ENCODE assay signal across 2 cellular contexts in the genomic region with DNA sequence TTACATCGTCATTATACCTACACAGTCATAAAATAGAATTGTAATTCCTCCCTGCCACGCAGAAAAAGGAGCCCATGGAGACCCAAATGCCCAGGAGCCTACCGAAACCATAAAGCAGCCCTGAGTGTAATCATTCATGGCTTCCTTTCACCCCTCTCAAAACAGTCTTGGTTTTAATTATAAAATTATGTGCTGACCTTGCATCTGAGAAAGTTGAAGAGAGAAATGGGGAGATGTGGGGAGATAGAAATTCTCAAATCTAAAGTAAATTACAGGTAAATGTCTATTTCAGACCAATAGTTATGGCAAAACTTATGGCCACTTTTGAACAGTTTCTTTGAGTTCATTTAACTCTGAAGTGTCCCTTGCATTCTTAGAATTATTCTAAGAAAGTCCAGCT.
TF ChIP-seq lines count a peak whose summit lies in the region.

No MANE protein-coding gene starts in this region.

TF ChIP-seq in HepG2, 621 proteins besides CTCF, POLR2A, EP300 and RAD21:
- TF ChIP-seq BRCA1 (CRISPR knock-in tag; IDR thresholded peaks at IDR 0.05) (no peak), ZNF652 (CRISPR knock-in tag; IDR thresholded peaks at IDR 0.05; ENCODE audit: borderline replicate concordance, low read depth) (no peak), THYN1 (CRISPR knock-in tag; IDR thresholded peaks at IDR 0.05; ENCODE audit: borderline replicate concordance, low read depth) (no peak), ETV6 (CRISPR knock-in tag; conservative IDR thresholded peaks at IDR 0.05) (no peak), ZIK1 (CRISPR knock-in tag; IDR thresholded peaks at IDR 0.05; ENCODE audit: borderline replicate concordance, low read depth) (no peak), MAFF (IDR thresholded peaks at IDR 0.05; ENCODE audit: low read depth, low read length) (peak; percentile 30; the same call in 1 of the 2 replicates), ZNF263 (CRISPR knock-in tag; IDR thresholded peaks at IDR 0.05) (no peak), MAFK (conservative IDR thresholded peaks at IDR 0.05 in 1 of 2, IDR thresholded peaks at IDR 0.05 in 1 of 2; ENCODE audit: low read length in 2 of 2) (peak; percentile 43 to 73; a peak in 3 of 4 replicates), MLLT10 (CRISPR knock-in tag; IDR thresholded peaks at IDR 0.05) (no peak)

TF ChIP-seq in GM23338, 12 proteins besides CTCF, POLR2A, EP300 and RAD21:
- TF ChIP-seq EZH2 (IDR thresholded peaks at IDR 0.05; ENCODE audit: low read depth, unreplicated experiment) (no peak), JUNB (IDR thresholded peaks at IDR 0.05; ENCODE audit: unreplicated experiment) (no peak), ZNF114 (CRISPR knock-in tag; IDR thresholded peaks at IDR 0.05) (no peak), POLR2AphosphoS5 (IDR thresholded peaks at IDR 0.05; ENCODE audit: low read depth) (no peak), EZH2phosphoT487 (IDR thresholded peaks at IDR 0.05; ENCODE audit: unreplicated experiment) (no peak), CREB1 (CRISPR knock-in tag; IDR thresholded peaks at IDR 0.05; ENCODE audit: low read depth) (no peak), NANOG (IDR thresholded peaks at IDR 0.05; ENCODE audit: borderline replicate concordance) (no peak), STAT1 (IDR thresholded peaks at IDR 0.05; ENCODE audit: unreplicated experiment) (no peak), ZNF331 (CRISPR knock-in tag; IDR thresholded peaks at IDR 0.05; ENCODE audit: low read depth) (no peak)
- TF ChIP-seq, protein P1, sequence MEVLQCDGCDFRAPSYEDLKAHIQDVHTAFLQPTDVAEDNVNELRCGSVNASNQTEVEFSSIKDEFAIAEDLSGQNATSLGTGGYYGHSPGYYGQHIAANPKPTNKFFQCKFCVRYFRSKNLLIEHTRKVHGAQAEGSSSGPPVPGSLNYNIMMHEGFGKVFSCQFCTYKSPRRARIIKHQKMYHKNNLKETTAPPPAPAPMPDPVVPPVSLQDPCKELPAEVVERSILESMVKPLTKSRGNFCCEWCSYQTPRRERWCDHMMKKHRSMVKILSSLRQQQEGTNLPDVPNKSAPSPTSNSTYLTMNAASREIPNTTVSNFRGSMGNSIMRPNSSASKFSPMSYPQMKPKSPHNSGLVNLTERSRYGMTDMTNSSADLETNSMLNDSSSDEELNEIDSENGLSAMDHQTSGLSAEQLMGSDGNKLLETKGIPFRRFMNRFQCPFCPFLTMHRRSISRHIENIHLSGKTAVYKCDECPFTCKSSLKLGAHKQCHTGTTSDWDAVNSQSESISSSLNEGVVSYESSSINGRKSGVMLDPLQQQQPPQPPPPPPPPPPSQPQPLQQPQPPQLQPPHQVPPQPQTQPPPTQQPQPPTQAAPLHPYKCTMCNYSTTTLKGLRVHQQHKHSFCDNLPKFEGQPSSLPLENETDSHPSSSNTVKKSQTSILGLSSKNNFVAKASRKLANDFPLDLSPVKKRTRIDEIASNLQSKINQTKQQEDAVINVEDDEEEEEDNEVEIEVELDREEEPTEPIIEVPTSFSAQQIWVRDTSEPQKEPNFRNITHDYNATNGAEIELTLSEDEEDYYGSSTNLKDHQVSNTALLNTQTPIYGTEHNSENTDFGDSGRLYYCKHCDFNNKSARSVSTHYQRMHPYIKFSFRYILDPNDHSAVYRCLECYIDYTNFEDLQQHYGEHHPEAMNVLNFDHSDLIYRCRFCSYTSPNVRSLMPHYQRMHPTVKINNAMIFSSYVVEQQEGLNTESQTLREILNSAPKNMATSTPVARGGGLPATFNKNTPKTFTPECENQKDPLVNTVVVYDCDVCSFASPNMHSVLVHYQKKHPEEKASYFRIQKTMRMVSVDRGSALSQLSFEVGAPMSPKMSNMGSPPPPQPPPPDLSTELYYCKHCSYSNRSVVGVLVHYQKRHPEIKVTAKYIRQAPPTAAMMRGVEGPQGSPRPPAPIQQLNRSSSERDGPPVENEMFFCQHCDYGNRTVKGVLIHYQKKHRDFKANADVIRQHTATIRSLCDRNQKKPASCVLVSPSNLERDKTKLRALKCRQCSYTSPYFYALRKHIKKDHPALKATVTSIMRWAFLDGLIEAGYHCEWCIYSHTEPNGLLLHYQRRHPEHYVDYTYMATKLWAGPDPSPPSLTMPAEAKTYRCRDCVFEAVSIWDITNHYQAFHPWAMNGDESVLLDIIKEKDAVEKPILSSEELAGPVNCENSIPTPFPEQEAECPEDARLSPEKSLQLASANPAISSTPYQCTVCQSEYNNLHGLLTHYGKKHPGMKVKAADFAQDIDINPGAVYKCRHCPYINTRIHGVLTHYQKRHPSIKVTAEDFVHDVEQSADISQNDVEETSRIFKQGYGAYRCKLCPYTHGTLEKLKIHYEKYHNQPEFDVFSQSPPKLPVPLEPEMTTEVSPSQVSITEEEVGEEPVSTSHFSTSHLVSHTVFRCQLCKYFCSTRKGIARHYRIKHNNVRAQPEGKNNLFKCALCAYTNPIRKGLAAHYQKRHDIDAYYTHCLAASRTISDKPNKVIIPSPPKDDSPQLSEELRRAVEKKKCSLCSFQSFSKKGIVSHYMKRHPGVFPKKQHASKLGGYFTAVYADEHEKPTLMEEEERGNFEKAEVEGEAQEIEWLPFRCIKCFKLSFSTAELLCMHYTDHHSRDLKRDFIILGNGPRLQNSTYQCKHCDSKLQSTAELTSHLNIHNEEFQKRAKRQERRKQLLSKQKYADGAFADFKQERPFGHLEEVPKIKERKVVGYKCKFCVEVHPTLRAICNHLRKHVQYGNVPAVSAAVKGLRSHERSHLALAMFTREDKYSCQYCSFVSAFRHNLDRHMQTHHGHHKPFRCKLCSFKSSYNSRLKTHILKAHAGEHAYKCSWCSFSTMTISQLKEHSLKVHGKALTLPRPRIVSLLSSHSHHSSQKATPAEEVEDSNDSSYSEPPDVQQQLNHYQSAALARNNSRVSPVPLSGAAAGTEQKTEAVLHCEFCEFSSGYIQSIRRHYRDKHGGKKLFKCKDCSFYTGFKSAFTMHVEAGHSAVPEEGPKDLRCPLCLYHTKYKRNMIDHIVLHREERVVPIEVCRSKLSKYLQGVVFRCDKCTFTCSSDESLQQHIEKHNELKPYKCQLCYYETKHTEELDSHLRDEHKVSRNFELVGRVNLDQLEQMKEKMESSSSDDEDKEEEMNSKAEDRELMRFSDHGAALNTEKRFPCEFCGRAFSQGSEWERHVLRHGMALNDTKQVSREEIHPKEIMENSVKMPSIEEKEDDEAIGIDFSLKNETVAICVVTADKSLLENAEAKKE (CRISPR knock-in tag; IDR thresholded peaks at IDR 0.05): no peak
- TF ChIP-seq, protein P2, sequence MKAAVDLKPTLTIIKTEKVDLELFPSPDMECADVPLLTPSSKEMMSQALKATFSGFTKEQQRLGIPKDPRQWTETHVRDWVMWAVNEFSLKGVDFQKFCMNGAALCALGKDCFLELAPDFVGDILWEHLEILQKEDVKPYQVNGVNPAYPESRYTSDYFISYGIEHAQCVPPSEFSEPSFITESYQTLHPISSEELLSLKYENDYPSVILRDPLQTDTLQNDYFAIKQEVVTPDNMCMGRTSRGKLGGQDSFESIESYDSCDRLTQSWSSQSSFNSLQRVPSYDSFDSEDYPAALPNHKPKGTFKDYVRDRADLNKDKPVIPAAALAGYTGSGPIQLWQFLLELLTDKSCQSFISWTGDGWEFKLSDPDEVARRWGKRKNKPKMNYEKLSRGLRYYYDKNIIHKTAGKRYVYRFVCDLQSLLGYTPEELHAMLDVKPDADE (IDR thresholded peaks at IDR 0.05): no peak
- TF ChIP-seq, protein P3, sequence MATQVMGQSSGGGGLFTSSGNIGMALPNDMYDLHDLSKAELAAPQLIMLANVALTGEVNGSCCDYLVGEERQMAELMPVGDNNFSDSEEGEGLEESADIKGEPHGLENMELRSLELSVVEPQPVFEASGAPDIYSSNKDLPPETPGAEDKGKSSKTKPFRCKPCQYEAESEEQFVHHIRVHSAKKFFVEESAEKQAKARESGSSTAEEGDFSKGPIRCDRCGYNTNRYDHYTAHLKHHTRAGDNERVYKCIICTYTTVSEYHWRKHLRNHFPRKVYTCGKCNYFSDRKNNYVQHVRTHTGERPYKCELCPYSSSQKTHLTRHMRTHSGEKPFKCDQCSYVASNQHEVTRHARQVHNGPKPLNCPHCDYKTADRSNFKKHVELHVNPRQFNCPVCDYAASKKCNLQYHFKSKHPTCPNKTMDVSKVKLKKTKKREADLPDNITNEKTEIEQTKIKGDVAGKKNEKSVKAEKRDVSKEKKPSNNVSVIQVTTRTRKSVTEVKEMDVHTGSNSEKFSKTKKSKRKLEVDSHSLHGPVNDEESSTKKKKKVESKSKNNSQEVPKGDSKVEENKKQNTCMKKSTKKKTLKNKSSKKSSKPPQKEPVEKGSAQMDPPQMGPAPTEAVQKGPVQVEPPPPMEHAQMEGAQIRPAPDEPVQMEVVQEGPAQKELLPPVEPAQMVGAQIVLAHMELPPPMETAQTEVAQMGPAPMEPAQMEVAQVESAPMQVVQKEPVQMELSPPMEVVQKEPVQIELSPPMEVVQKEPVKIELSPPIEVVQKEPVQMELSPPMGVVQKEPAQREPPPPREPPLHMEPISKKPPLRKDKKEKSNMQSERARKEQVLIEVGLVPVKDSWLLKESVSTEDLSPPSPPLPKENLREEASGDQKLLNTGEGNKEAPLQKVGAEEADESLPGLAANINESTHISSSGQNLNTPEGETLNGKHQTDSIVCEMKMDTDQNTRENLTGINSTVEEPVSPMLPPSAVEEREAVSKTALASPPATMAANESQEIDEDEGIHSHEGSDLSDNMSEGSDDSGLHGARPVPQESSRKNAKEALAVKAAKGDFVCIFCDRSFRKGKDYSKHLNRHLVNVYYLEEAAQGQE (IDR thresholded peaks at IDR 0.05; ENCODE audit: unreplicated experiment): no peak
